Comparison of ENCODE assay signal across 12 cellular contexts in the genomic region with DNA sequence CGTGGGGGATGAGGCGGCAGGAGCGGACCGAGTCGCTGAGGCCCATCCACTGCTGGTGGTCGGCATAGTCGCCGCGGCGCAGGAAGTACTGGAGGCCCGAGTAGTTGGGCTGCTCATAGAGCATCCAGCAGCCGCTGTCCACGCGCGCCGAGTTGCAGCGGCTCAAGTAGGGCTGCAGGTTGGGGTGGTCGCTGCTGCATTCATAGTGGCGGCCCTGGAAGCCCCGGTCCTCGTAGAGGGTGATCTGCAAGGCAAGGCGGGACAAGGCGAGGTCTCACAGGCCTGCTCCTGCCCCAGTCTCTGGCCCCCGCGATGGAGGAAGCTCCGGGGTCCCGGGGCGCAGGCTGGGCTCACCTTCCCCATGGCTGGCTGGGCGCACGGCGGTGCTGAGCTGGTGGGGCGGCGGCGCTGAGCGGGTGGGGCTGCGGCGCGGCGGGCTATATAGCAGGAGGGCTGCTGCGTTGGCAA. TPM values are rescaled to one million over a fixed set of nuclear protein-coding genes. Genes with fewer than 3 reads are reported as not detected.
DNase-seq lines count a peak whose midpoint lies in the region; ATAC-seq, FAIRE-seq and TF ChIP-seq lines count a peak whose summit lies in the region.
"Not testable (repeated sequence)": the region's sequence is repeated elsewhere in the genome, so short reads cannot be mapped to it uniquely, and the experiment has no call there.
"Had no signal": no experiment of that assay in that cellular context is flagged by ENCODE, and none has a peak within 500 bp of the region (broad histone marks: within the 10 kb centered on the region; RNA-seq: fewer than 3 reads in every experiment).

Gene CRYGD (minus strand): TSS at position 414 of the 468 bp plus-strand sequence. CDS start 51 bp downstream, at position 363.

- H3K9ac ChIP-seq in IMR-90 (ENCODE audit: low read depth, low read length); K562 (ENCODE audit: insufficient read depth in 1 of 2, low read depth in 2 of 2, low read length in 2 of 2); keratinocyte (ENCODE audit: control insufficient read depth, extremely low read depth, insufficient read depth, low read length); neuronal stem cell (ENCODE audit: low read depth, low read length, poor library complexity): not testable (repeated sequence)

- not testable (repeated sequence) for DNase-seq in CD4-positive, alpha-beta memory T cell; IMR-90; K562 (ENCODE audit: extremely low read depth in 1 of 4, low spot score in 3 of 4); keratinocyte (ENCODE audit: low read depth, low spot score); neuronal stem cell (ENCODE audit: low spot score); stimulated activated effector memory CD8-positive, alpha-beta T cell treated with anti-CD3 and anti-CD28 coated beads, Interleukin-12 subunit alpha, Interleukin-12 subunit beta, amount 100 ng/mL, for 72 hours (ENCODE audit: low spot score in 2 of 2)
- DNase-seq in activated T-cell treated with anti-CD3 and anti-CD28 coated beads, Interleukin-2, amount 50 U/mL, for 24 hours: peak; percentile 35
- DNase-seq in head of caudate nucleus: peak in 26 of 42 donors; percentile 5 to 54 (median 24)

- not testable (repeated sequence) for H4K91ac ChIP-seq in IMR-90 (ENCODE audit: insufficient read depth, low read depth, low read length); neuronal stem cell (ENCODE audit: low read depth, low read length, poor library complexity)

- H3K4me3 ChIP-seq in CD4-positive, alpha-beta memory T cell (ENCODE audit: low read length in 2 of 2); IMR-90 (ENCODE audit: insufficient read depth, low read depth, low read length); K562; keratinocyte (ENCODE audit: control insufficient read depth in 2 of 3, extremely low read depth in 1 of 3, insufficient read depth in 2 of 3, low read depth in 1 of 3, low read length in 3 of 3); neuronal stem cell (ENCODE audit: low read length in 2 of 2): not testable (repeated sequence)

- not testable (repeated sequence) for H3K14ac ChIP-seq in IMR-90 (replicated peaks; ENCODE audit: low read depth, low read length); neuronal stem cell (ENCODE audit: low read length)

- H3K27ac Mint-ChIP-seq in CD4-positive, alpha-beta memory T cell; activated T-cell treated with anti-CD3 and anti-CD28 coated beads, Interleukin-2, amount 50 U/mL, for 24 hours; stimulated activated effector memory CD8-positive, alpha-beta T cell treated with anti-CD3 and anti-CD28 coated beads, Interleukin-12 subunit alpha, Interleukin-12 subunit beta, amount 100 ng/mL, for 72 hours: not testable (repeated sequence)

- H3K56ac ChIP-seq in IMR-90 (ENCODE audit: extremely low read depth, insufficient read depth, low read length): not testable (repeated sequence)

- H3K27ac ChIP-seq in CD4-positive, alpha-beta memory T cell (ENCODE audit: low read depth, low read length); IMR-90 (ENCODE audit: insufficient read depth, low read length); K562 (ENCODE audit: extremely low read depth, low read depth, low read length); keratinocyte (ENCODE audit: control insufficient read depth, insufficient read depth, low read length); neuronal stem cell (replicated peaks; ENCODE audit: low read length): not testable (repeated sequence)

- intact Hi-C loops in CD4-positive, alpha-beta memory T cell (cut with micrococcal nuclease); IMR-90 (cut with micrococcal nuclease); K562 (cut with micrococcal nuclease); head of caudate nucleus (cut with DNase I): not testable (repeated sequence)

- TF ChIP-seq RAD21 in IMR-90 (IDR thresholded peaks at IDR 0.05; ENCODE audit: low read length); K562 (CRISPR knock-in tag; conservative IDR thresholded peaks at IDR 0.05 in 1 of 2, IDR thresholded peaks at IDR 0.05 in 1 of 2): not testable (repeated sequence)

- H4K5ac ChIP-seq in IMR-90 (ENCODE audit: low read depth, low read length): not testable (repeated sequence)

- CTCF ChIA-PET in CD4-positive, alpha-beta memory T cell (lab: Charles Lee; ENCODE audit: partially characterized antibody); IMR-90 (lab: Yijun Ruan, JAX); K562 (lab: Yijun Ruan, JAX; ENCODE audit: low intra/inter-chr PET ratio): not testable (repeated sequence)

- not testable (repeated sequence) for H3K27me3 ChIP-seq in CD4-positive, alpha-beta memory T cell (ENCODE audit: insufficient read depth, low read length); K562 (ENCODE audit: control insufficient read depth in 2 of 2, insufficient read depth in 2 of 2, low read length in 2 of 2); neuronal stem cell (ENCODE audit: control insufficient read depth in 3 of 3, insufficient read depth in 3 of 3, low read depth in 1 of 3, low read length in 3 of 3)
- H3K27me3 ChIP-seq in IMR-90 (ENCODE audit: control insufficient read depth, insufficient read depth, low read length) (peaks cover 16% of the 10 kb centered on the region), keratinocyte (ENCODE audit: control insufficient read depth, extremely low read depth, insufficient read depth, low read length) (peaks cover 12% of the 10 kb centered on the region)

- peak within 1 kb of the TSS in 5 of 8 donors; percentile 35 to 74 (median 53) for H3K4me3 Mint-ChIP-seq in CD4-positive, alpha-beta memory T cell
- peak within 1 kb of the TSS; percentile 46 for H3K4me3 Mint-ChIP-seq in activated T-cell treated with anti-CD3 and anti-CD28 coated beads, Interleukin-2, amount 50 U/mL, for 24 hours
- not testable (repeated sequence) for H3K4me3 Mint-ChIP-seq in stimulated activated effector memory CD8-positive, alpha-beta T cell treated with anti-CD3 and anti-CD28 coated beads, Interleukin-12 subunit alpha, Interleukin-12 subunit beta, amount 100 ng/mL, for 72 hours

- not testable (repeated sequence) for TF ChIP-seq CTCF in IMR-90 (conservative IDR thresholded peaks at IDR 0.05; ENCODE audit: low read depth, low read length); K562 (IDR thresholded peaks at IDR 0.05 in 2 of 3, conservative IDR thresholded peaks at IDR 0.05 in 1 of 3; ENCODE audit: insufficient read depth in 2 of 3, low read depth in 1 of 3, low read length in 3 of 3); keratinocyte (optimal IDR thresholded peaks at IDR 0.05 in 1 of 3, IDR thresholded peaks at IDR 0.05 in 1 of 3, conservative IDR thresholded peaks at IDR 0.05 in 1 of 3; ENCODE audit: extremely low read depth in 1 of 3, insufficient read depth in 2 of 3, low read length in 3 of 3)

- not testable (repeated sequence) for H4K8ac ChIP-seq in IMR-90 (ENCODE audit: low read depth in 2 of 2, low read length in 2 of 2); neuronal stem cell (ENCODE audit: low read depth, low read length)

- not testable (repeated sequence) for H3K4ac ChIP-seq in IMR-90 (ENCODE audit: low read depth, low read length); neuronal stem cell (ENCODE audit: low read length)

- not testable (repeated sequence) for H4K20me1 ChIP-seq in IMR-90 (ENCODE audit: insufficient read depth, low read length); K562 (replicated peaks; ENCODE audit: control insufficient read depth, insufficient read depth, low read length); keratinocyte (ENCODE audit: control insufficient read depth, extremely low read depth, insufficient read depth, low read length)

- not testable (repeated sequence) for H2BK120ac ChIP-seq in IMR-90 (ENCODE audit: low read depth, low read length); neuronal stem cell (ENCODE audit: low read depth, low read length)

- H2AK5ac ChIP-seq in IMR-90 (ENCODE audit: low read depth, low read length); neuronal stem cell (ENCODE audit: low read depth, low read length): not testable (repeated sequence)

- not testable (repeated sequence) for H2AK9ac ChIP-seq in IMR-90 (replicated peaks; ENCODE audit: low read depth, low read length, poor library complexity)

- not testable (repeated sequence) for TF ChIP-seq EP300 in K562 (IDR thresholded peaks at IDR 0.05; ENCODE audit: low read length)

- H2BK20ac ChIP-seq in IMR-90 (ENCODE audit: low read depth, low read length): not testable (repeated sequence)

- not testable (repeated sequence) for H3K79me2 ChIP-seq in K562 (ENCODE audit: control insufficient read depth, insufficient read depth, low read length); keratinocyte (ENCODE audit: control insufficient read depth, insufficient read depth, low read length)

- FAIRE-seq in K562 (lab: Jason Lieb, UNC); keratinocyte (lab: Jason Lieb, UNC): not testable (repeated sequence)

- POLR2A ChIA-PET in CD4-positive, alpha-beta memory T cell (lab: Charles Lee; ENCODE audit: partially characterized antibody); IMR-90 (lab: Charles Lee; ENCODE audit: unreplicated experiment); K562 (lab: Yijun Ruan, JAX): not testable (repeated sequence)

- H3K9me3 ChIP-seq in CD4-positive, alpha-beta memory T cell (ENCODE audit: control insufficient read depth in 1 of 2, low read length in 2 of 2); IMR-90 (ENCODE audit: control insufficient read depth, insufficient read depth, low read length); K562 (replicated peaks; ENCODE audit: control insufficient read depth, insufficient read depth, low read depth, low read length); keratinocyte (ENCODE audit: control insufficient read depth, low read depth, low read length); neuronal stem cell (replicated peaks in 1 of 2; ENCODE audit: control insufficient read depth in 2 of 2, insufficient read depth in 1 of 2, low read depth in 1 of 2, low read length in 2 of 2): not testable (repeated sequence)

- H3K36me3 ChIP-seq in CD4-positive, alpha-beta memory T cell (ENCODE audit: insufficient read depth, low read length); IMR-90 (ENCODE audit: control insufficient read depth, insufficient read depth, low read length); K562 (ENCODE audit: control insufficient read depth, insufficient read depth, low read length); keratinocyte (ENCODE audit: control insufficient read depth in 2 of 2, extremely low read depth in 1 of 2, insufficient read depth in 2 of 2, low read length in 2 of 2); neuronal stem cell (replicated peaks in 1 of 2; ENCODE audit: control insufficient read depth in 2 of 2, insufficient read depth in 2 of 2, low read length in 2 of 2): not testable (repeated sequence)

- H2AFZ ChIP-seq in IMR-90 (replicated peaks; ENCODE audit: low read length, poor library complexity); K562 (ENCODE audit: low read depth, low read length); keratinocyte (ENCODE audit: control insufficient read depth, low read length): not testable (repeated sequence)
- H2AFZ ChIP-seq in neuronal stem cell (ENCODE audit: low read length): peak within 1 kb of the TSS; percentile 29

- H3K4me2 ChIP-seq in IMR-90 (ENCODE audit: low read depth, low read length); K562 (ENCODE audit: insufficient read depth, low read length); neuronal stem cell (ENCODE audit: insufficient read depth, low read length, poor library complexity, severe bottlenecking): not testable (repeated sequence)
- H3K4me2 ChIP-seq in keratinocyte (ENCODE audit: control insufficient read depth, extremely low read depth, insufficient read depth, low read depth, low read length): peak within 1 kb of the TSS; percentile 41

- peaks cover 6 to 16% (median 8%) of the 10 kb centered on the region in 4 donors for H3K4me1 Mint-ChIP-seq in CD4-positive, alpha-beta memory T cell
- peaks cover 13% of the 10 kb centered on the region for H3K4me1 Mint-ChIP-seq in activated T-cell treated with anti-CD3 and anti-CD28 coated beads, Interleukin-2, amount 50 U/mL, for 24 hours (ENCODE audit: low read depth)
- not testable (repeated sequence) for H3K4me1 Mint-ChIP-seq in stimulated activated effector memory CD8-positive, alpha-beta T cell treated with anti-CD3 and anti-CD28 coated beads, Interleukin-12 subunit alpha, Interleukin-12 subunit beta, amount 100 ng/mL, for 72 hours

- peaks cover 28 to 29% of the 10 kb centered on the region in 2 donors for H3K27me3 Mint-ChIP-seq in CD4-positive, alpha-beta memory T cell
- peaks cover 40% of the 10 kb centered on the region for H3K27me3 Mint-ChIP-seq in activated T-cell treated with anti-CD3 and anti-CD28 coated beads, Interleukin-2, amount 50 U/mL, for 24 hours

- BruUV-seq in IMR-90 (replicated peaks; lab: Mats Ljungman, UMichigan); K562 (replicated peaks; lab: Mats Ljungman, UMichigan): not testable (repeated sequence)

- WGBS in IMR-90 (ENCODE audit: extremely low coverage in 2 of 2, insufficient read length in 1 of 2), 2 experiments: 11% methylated on average over 10 of the region's 40 CpGs; no CpG with 5 or more reads in 1 of the 2 experiments
- WGBS in K562 (ENCODE audit: insufficient coverage, low coverage, missing lambda C conversion rate): 92% methylated on average over 14 of the region's 40 CpGs
- no CpG with 5 or more reads among the region's 40 CpGs for WGBS in neuronal stem cell (ENCODE audit: extremely low coverage in 2 of 2, insufficient read length in 2 of 2, insufficient replicate concordance in 1 of 2), 2 donors

- in situ Hi-C loops in IMR-90 (cut with MboI; ENCODE audit: low sequenced_read_pairs); K562 (cut with MboI): not testable (repeated sequence)

- not testable (repeated sequence) for H3K9me1 ChIP-seq in IMR-90 (ENCODE audit: insufficient read depth, low read length); K562 (ENCODE audit: control insufficient read depth, insufficient read depth, low read length); keratinocyte (ENCODE audit: control insufficient read depth, extremely low read depth, insufficient read depth, low read length)

- TF ChIP-seq POLR2A in IMR-90 (IDR thresholded peaks at IDR 0.05; ENCODE audit: low read depth, low read length); K562 (conservative IDR thresholded peaks at IDR 0.05): not testable (repeated sequence)

- peak within 1 kb of the TSS; percentile 46 for H2BK12ac ChIP-seq in neuronal stem cell (ENCODE audit: low read length)

- not testable (repeated sequence) for H2BK15ac ChIP-seq in IMR-90 (ENCODE audit: low read depth, low read length); neuronal stem cell (ENCODE audit: low read length)

- H3K9me3 Mint-ChIP-seq in CD4-positive, alpha-beta memory T cell; activated T-cell treated with anti-CD3 and anti-CD28 coated beads, Interleukin-2, amount 50 U/mL, for 24 hours; stimulated activated effector memory CD8-positive, alpha-beta T cell treated with anti-CD3 and anti-CD28 coated beads, Interleukin-12 subunit alpha, Interleukin-12 subunit beta, amount 100 ng/mL, for 72 hours: not testable (repeated sequence)

- not testable (repeated sequence) for H3K4me1 ChIP-seq in CD4-positive, alpha-beta memory T cell (ENCODE audit: insufficient read depth, low read length); IMR-90 (ENCODE audit: control insufficient read depth, insufficient read depth, low read length); K562 (replicated peaks in 1 of 2; ENCODE audit: control insufficient read depth in 2 of 2, insufficient read depth in 2 of 2, low read length in 2 of 2); keratinocyte (ENCODE audit: control insufficient read depth, extremely low read depth, insufficient read depth, low read length); neuronal stem cell (ENCODE audit: control insufficient read depth in 2 of 2, insufficient read depth in 1 of 2, low read depth in 1 of 2, low read length in 2 of 2)

- not testable (repeated sequence) for H3K79me1 ChIP-seq in IMR-90 (ENCODE audit: low read depth in 1 of 2, low read length in 2 of 2); neuronal stem cell (ENCODE audit: low read depth, low read length)

- H2BK5ac ChIP-seq in IMR-90 (ENCODE audit: low read depth, low read length, poor library complexity, severe bottlenecking); neuronal stem cell (ENCODE audit: low read length): not testable (repeated sequence)

- H3K18ac ChIP-seq in IMR-90 (ENCODE audit: low read depth, low read length): not testable (repeated sequence)
- H3K18ac ChIP-seq in neuronal stem cell (ENCODE audit: low read length): peak within 1 kb of the TSS; percentile 87

- not testable (repeated sequence) for H3K23ac ChIP-seq in IMR-90 (ENCODE audit: low read depth, low read length)
- H3K23ac ChIP-seq in neuronal stem cell (ENCODE audit: low read depth, low read length, poor library complexity): peak within 1 kb of the TSS; percentile 65

- not testable (repeated sequence) for H3K36me3 Mint-ChIP-seq in CD4-positive, alpha-beta memory T cell; activated T-cell treated with anti-CD3 and anti-CD28 coated beads, Interleukin-2, amount 50 U/mL, for 24 hours (ENCODE audit: low read depth); stimulated activated effector memory CD8-positive, alpha-beta T cell treated with anti-CD3 and anti-CD28 coated beads, Interleukin-12 subunit alpha, Interleukin-12 subunit beta, amount 100 ng/mL, for 72 hours

- dilution Hi-C loops in IMR-90 (cut with HindIII; ENCODE audit: low sequenced_read_pairs, unreplicated experiment); keratinocyte (cut with MboI; ENCODE audit: extremely low pct_ligation_motif_present, low sequenced_read_pairs): not testable (repeated sequence)

- ATAC-seq in IMR-90 (ENCODE audit: low read depth): peak; percentile 46; the same call in 1 of the 2 replicates
- not testable (repeated sequence) for ATAC-seq in K562
- peak; percentile 48 for ATAC-seq in stimulated activated effector memory CD8-positive, alpha-beta T cell treated with anti-CD3 and anti-CD28 coated beads, Interleukin-12 subunit alpha, Interleukin-12 subunit beta, amount 100 ng/mL, for 72 hours

RNA-seq across cellular contexts. Expression of gene CRYGD, which starts in this region (rescaled TPM):
- total RNA-seq in CD4-positive, alpha-beta memory T cell: not detected
- polyA plus RNA-seq in CD4-positive, alpha-beta memory T cell: not detected
- not detected in 2 replicates for total RNA-seq in IMR-90 (2012; rRNA removed)
- not detected in 2 replicates for polyA plus RNA-seq in IMR-90 (2012; rRNA removed)
- polyA plus RNA-seq in IMR-90 (2012; cell fraction: cytosol; rRNA removed): not detected in 2 replicates
- polyA plus RNA-seq in IMR-90 (2012; cell fraction: nucleus; rRNA removed; ENCODE audit: low replicate concordance): not detected in 2 replicates
- total RNA-seq in K562 (2011; cell fraction: chromatin; rRNA removed; ENCODE audit: low replicate concordance): not detected in 2 replicates
- not detected in 2 replicates for total RNA-seq in K562 (2011; cell fraction: nucleolus; rRNA removed)
- not detected in 2 replicates for total RNA-seq in K562 (2011; cell fraction: nucleoplasm; rRNA removed)
- not detected in 2 replicates for total RNA-seq in K562 (2014; rRNA removed)
- not detected in 2 replicates for total RNA-seq in K562 (2014; rRNA removed; fragmentation: Illumina TruSeq; extraction: Trizol)
- total RNA-seq in K562 (2015; rRNA removed; fragmentation: Illumina TruSeq; extraction: Trizol): not detected in 2 replicates
- total RNA-seq in K562 (2021): not detected in 2 replicates
- polyA plus RNA-seq in K562 (2011; rRNA removed): not detected in 2 replicates
- polyA plus RNA-seq in K562 (2011; cell fraction: cytosol; rRNA removed): not detected in 2 replicates
- polyA plus RNA-seq in K562 (2011; cell fraction: nucleus; rRNA removed): not detected in 2 replicates
- not detected in 2 replicates for polyA plus RNA-seq in K562 (2012)
- not detected in 2 replicates for polyA plus RNA-seq in K562 (2014; fragmentation: Illumina TruSeq; extraction: Trizol)
- polyA plus RNA-seq in K562 (2014; fragmentation: Nextera tagmentation; extraction: Ambion mirVana): not detected
- polyA plus RNA-seq in K562 (2014; rRNA removed): not detected in 2 replicates
- not detected in 2 replicates for polyA minus RNA-seq in K562 (2011; rRNA and poly(A)+ RNA removed)
- polyA minus RNA-seq in K562 (2011; cell fraction: cytosol; rRNA and poly(A)+ RNA removed): not detected in 2 replicates
- polyA minus RNA-seq in K562 (2011; cell fraction: nucleus; rRNA and poly(A)+ RNA removed): not detected in 2 replicates
- not detected in 3 replicates for polyA plus RNA-seq in keratinocyte
- polyA plus RNA-seq in keratinocyte (2011; ENCODE audit: low read depth): not detected
- not detected in 2 replicates for polyA plus RNA-seq in keratinocyte (2011; cell fraction: cytosol; rRNA removed)
- not detected in 2 replicates for polyA plus RNA-seq in keratinocyte (2011; cell fraction: nucleus; rRNA removed)
- polyA plus RNA-seq in keratinocyte (2012; ENCODE audit: low replicate concordance): not detected in 2 replicates
- not detected in 3 replicates for polyA minus RNA-seq in keratinocyte
- not detected for polyA minus RNA-seq in keratinocyte (2011; cell fraction: cytosol; rRNA and poly(A)+ RNA removed)
- not detected in 2 replicates for polyA minus RNA-seq in keratinocyte (2011; cell fraction: nucleus; rRNA and poly(A)+ RNA removed)
- 0.99 TPM for polyA plus RNA-seq in neuronal stem cell (2013, experiment 1 of 2)
- 1.1 TPM for polyA plus RNA-seq in neuronal stem cell (2013, experiment 2 of 2)
- total RNA-seq: A673; CD4-positive, alpha-beta T cell; osteocyte had no signal
- polyA plus RNA-seq: IgD-negative memory B cell had no signal

Comparison
In these comparisons a context has a peak if more than half of its experiments do, and no peak if none do; other contexts are left out.
1. Peak in ATAC-seq in IMR-90; RNA of the gene not detected or under 1 TPM.